In genomic region chr17:28748852-28749515, GRCh38 we compare ENCODE assay signal across 11 cellular contexts. TPM values are rescaled to one million over a fixed set of nuclear protein-coding genes. Genes with fewer than 3 reads are reported as not detected.
DNase-seq lines count a peak whose midpoint lies in the region; ATAC-seq and TF ChIP-seq lines count a peak whose summit lies in the region.
"Had no signal": no experiment of that assay in that cellular context is flagged by ENCODE, and none has a peak within 500 bp of the region (broad histone marks: within the 10 kb centered on the region; RNA-seq: fewer than 3 reads in every experiment).

No MANE protein-coding gene starts in this region.

- ATAC-seq in activated CD8-positive, alpha-beta T cell treated with anti-CD3 and anti-CD28 coated beads for 36 hours: no peak
- ATAC-seq in stimulated activated naive B cell treated with anti-CD40 and anti-IgM and Interleukin-4, amounts not matched to agents 10 μg/mL and 1 μg/mL and 100 μg/mL, for 72 hours (replicated peaks): no peak
- no peak for ATAC-seq in HG02763 (IDR thresholded peaks at IDR 0.05; ENCODE audit: unreplicated experiment)

- CTCF ChIA-PET in activated CD8-positive, alpha-beta T cell treated with anti-CD3 and anti-CD28 coated beads for 36 hours (lab: Charles Lee): interaction anchor here (0.8 to 17.1 kb wide), 13 partner anchors 9 to 149 kb away, joined by 3 to 609 read pairs (median 4); partner anchors contain the start of genes NEK8, PROCA1 and TLCD1

- no peaks in the 10 kb centered on the region for H3K9me3 ChIP-seq in HUES48 (ENCODE audit: control insufficient read depth, insufficient read depth, low read length)
- H3K9me3 ChIP-seq: gastroesophageal sphincter had no signal

- H3K27me3 ChIP-seq in HUES48 (ENCODE audit: control insufficient read depth, insufficient read depth, low read length): no peaks in the 10 kb centered on the region
- H3K27me3 ChIP-seq: gastroesophageal sphincter had no signal

- intact Hi-C loops in activated CD8-positive, alpha-beta T cell treated with anti-CD3 and anti-CD28 coated beads for 36 hours (cut with micrococcal nuclease): no loop called here

- peak overlapping the region; percentile 71 for H3K27ac ChIP-seq in HUES48 (ENCODE audit: low read depth, low read length)

- H3K27me3 Mint-ChIP-seq in activated CD8-positive, alpha-beta T cell treated with anti-CD3 and anti-CD28 coated beads for 36 hours: no peaks in the 10 kb centered on the region
- H3K27me3 Mint-ChIP-seq in glutamatergic neuron (ENCODE audit: unreplicated experiment): peaks cover 30% of the 10 kb centered on the region
- H3K27me3 Mint-ChIP-seq in stimulated activated naive B cell treated with anti-CD40 and anti-IgM and Interleukin-4, amounts not matched to agents 10 μg/mL and 1 μg/mL and 100 μg/mL, for 72 hours: no peaks in the 10 kb centered on the region

- TF ChIP-seq CTCF in activated CD8-positive, alpha-beta T cell treated with anti-CD3 and anti-CD28 coated beads for 36 hours (IDR thresholded peaks at IDR 0.05): no peak
- no peak for TF ChIP-seq CTCF in glutamatergic neuron (IDR thresholded peaks at IDR 0.05; ENCODE audit: partially characterized antibody, unreplicated experiment)

- H3K4me1 Mint-ChIP-seq in activated CD8-positive, alpha-beta T cell treated with anti-CD3 and anti-CD28 coated beads for 36 hours (ENCODE audit: low read depth): peaks cover 46% of the 10 kb centered on the region
- peaks cover 13% of the 10 kb centered on the region for H3K4me1 Mint-ChIP-seq in glutamatergic neuron (ENCODE audit: low read depth, unreplicated experiment)
- H3K4me1 Mint-ChIP-seq in stimulated activated naive B cell treated with anti-CD40 and anti-IgM and Interleukin-4, amounts not matched to agents 10 μg/mL and 1 μg/mL and 100 μg/mL, for 72 hours: peaks cover 26 to 58% of the 10 kb centered on the region in 2 donors

- no peak overlapping the region for H3K9ac ChIP-seq in HUES48 (ENCODE audit: low read depth, low read length)

- H3K27ac Mint-ChIP-seq in activated CD8-positive, alpha-beta T cell treated with anti-CD3 and anti-CD28 coated beads for 36 hours: peak overlapping the region; percentile 50
- peak overlapping the region; percentile 52 for H3K27ac Mint-ChIP-seq in glutamatergic neuron (ENCODE audit: unreplicated experiment)
- H3K27ac Mint-ChIP-seq in stimulated activated naive B cell treated with anti-CD40 and anti-IgM and Interleukin-4, amounts not matched to agents 10 μg/mL and 1 μg/mL and 100 μg/mL, for 72 hours: peak overlapping the region; percentile 86

- POLR2A ChIA-PET in activated CD8-positive, alpha-beta T cell treated with anti-CD3 and anti-CD28 coated beads for 36 hours (lab: Charles Lee): interaction anchor here (1.1 to 20.7 kb wide), 6 partner anchors 10 to 201 kb away, joined by 3 to 480 read pairs (median 6); partner anchors contain the start of genes NEK8, PROCA1, RPL23A and TLCD1

- no peaks in the 10 kb centered on the region for H3K9me3 Mint-ChIP-seq in activated CD8-positive, alpha-beta T cell treated with anti-CD3 and anti-CD28 coated beads for 36 hours
- H3K9me3 Mint-ChIP-seq in glutamatergic neuron (ENCODE audit: unreplicated experiment): peaks cover 24% of the 10 kb centered on the region
- no peaks in the 10 kb centered on the region for H3K9me3 Mint-ChIP-seq in stimulated activated naive B cell treated with anti-CD40 and anti-IgM and Interleukin-4, amounts not matched to agents 10 μg/mL and 1 μg/mL and 100 μg/mL, for 72 hours

- peaks cover 58% of the 10 kb centered on the region for H3K36me3 ChIP-seq in HUES48 (ENCODE audit: control insufficient read depth, insufficient read depth, low read length)

- peaks cover 22% of the 10 kb centered on the region for H3K4me1 ChIP-seq in HUES48 (ENCODE audit: control insufficient read depth, insufficient read depth, low read length)

- H3K4me3 ChIP-seq in HUES48 (ENCODE audit: low read depth, low read length): no peak overlapping the region
- H3K4me3 ChIP-seq: gastroesophageal sphincter had no signal

- H3K4me3 Mint-ChIP-seq in activated CD8-positive, alpha-beta T cell treated with anti-CD3 and anti-CD28 coated beads for 36 hours: peak overlapping the region; percentile 1
- no peak overlapping the region for H3K4me3 Mint-ChIP-seq in glutamatergic neuron (ENCODE audit: unreplicated experiment)
- H3K4me3 Mint-ChIP-seq in stimulated activated naive B cell treated with anti-CD40 and anti-IgM and Interleukin-4, amounts not matched to agents 10 μg/mL and 1 μg/mL and 100 μg/mL, for 72 hours: peak overlapping the region; percentile 71 to 95

- H3K36me3 Mint-ChIP-seq in activated CD8-positive, alpha-beta T cell treated with anti-CD3 and anti-CD28 coated beads for 36 hours (ENCODE audit: low read depth): peaks cover 53% of the 10 kb centered on the region
- no peaks in the 10 kb centered on the region for H3K36me3 Mint-ChIP-seq in glutamatergic neuron (ENCODE audit: unreplicated experiment)
- peaks cover 69 to 72% of the 10 kb centered on the region in 2 donors for H3K36me3 Mint-ChIP-seq in stimulated activated naive B cell treated with anti-CD40 and anti-IgM and Interleukin-4, amounts not matched to agents 10 μg/mL and 1 μg/mL and 100 μg/mL, for 72 hours

- no peak for DNase-seq in activated CD8-positive, alpha-beta T cell treated with anti-CD3 and anti-CD28 coated beads for 36 hours
- no peak for DNase-seq in glutamatergic neuron
- DNase-seq in stimulated activated naive B cell treated with anti-CD40 and anti-IgM and Interleukin-4, amounts not matched to agents 10 μg/mL and 1 μg/mL and 100 μg/mL, for 72 hours: no peak
- no peak for DNase-seq in NCI-H2196 (lab: John Stamatoyannopoulos, UW; ENCODE audit: unreplicated experiment)
- DNase-seq in activated CD4-positive, alpha-beta T cell treated with anti-CD3 and anti-CD28 coated beads, Interleukin-2, amount 50 U/mL, for 48 hours: no peak
- DNase-seq: activated CD4-positive, alpha-beta T cell treated with anti-CD3 and anti-CD28 coated beads for 4 hours; DMS79 treated with DMSO at 0.1 percent for 48 hours; stimulated activated CD8-positive, alpha-beta memory T cell treated with anti-CD3 and anti-CD28 coated beads, Interleukin-4, amount 100 ng/mL, for 48 hours had no signal

RNA-seq across cellular contexts. Expression of gene TRAF4, which starts 5.2 kb away (rescaled TPM):
- total RNA-seq in activated CD8-positive, alpha-beta T cell treated with anti-CD3 and anti-CD28 coated beads for 36 hours: 100 to 1,000 TPM; 140 to 151 TPM
- 373 TPM for total RNA-seq in glutamatergic neuron (ENCODE audit: unreplicated experiment)

RNA-seq across cellular contexts. Expression of gene NEK8, which starts 20.4 kb away (rescaled TPM):
- 1 to 10 TPM; 3.6 to 3.9 TPM for total RNA-seq in activated CD8-positive, alpha-beta T cell treated with anti-CD3 and anti-CD28 coated beads for 36 hours
- total RNA-seq in glutamatergic neuron (ENCODE audit: unreplicated experiment): 5.9 TPM

RNA-seq across cellular contexts. Expression of gene TLCD1, which starts 23.0 kb away (rescaled TPM):
- total RNA-seq in activated CD8-positive, alpha-beta T cell treated with anti-CD3 and anti-CD28 coated beads for 36 hours: 1 to 10 TPM; 6.5 to 8.7 TPM
- total RNA-seq in glutamatergic neuron (ENCODE audit: unreplicated experiment): 8.2 TPM

RNA-seq across cellular contexts. Expression of gene RPL23A, which starts 29.2 kb away (rescaled TPM):
- total RNA-seq in activated CD8-positive, alpha-beta T cell treated with anti-CD3 and anti-CD28 coated beads for 36 hours: 1,000 to 10,000 TPM; 2,633 to 2,644 TPM
- 627 TPM for total RNA-seq in glutamatergic neuron (ENCODE audit: unreplicated experiment)

RNA-seq across cellular contexts. Expression of gene RAB34, which starts 31.3 kb away (rescaled TPM):
- total RNA-seq in activated CD8-positive, alpha-beta T cell treated with anti-CD3 and anti-CD28 coated beads for 36 hours: 10 to 100 TPM in 1 of 2 experiments, 1 to 10 TPM in 1; 9.8 to 14.4 TPM
- 54.3 TPM for total RNA-seq in glutamatergic neuron (ENCODE audit: unreplicated experiment)
